8 cellular contexts compared by ENCODE assay signal in genomic region chr2:70301344-70302194, GRCh38. TPM values are rescaled to one million over a fixed set of nuclear protein-coding genes. Genes with fewer than 3 reads are reported as not detected.
DNase-seq lines count a peak whose midpoint lies in the region; ATAC-seq and TF ChIP-seq lines count a peak whose summit lies in the region.

Gene FAM136A, minus strand, starts transcription at chr2:70302067. Its CDS starts 56 bp downstream, at chr2:70302011.

- POLR2A ChIA-PET in activated CD4-positive, alpha-beta memory T cell treated with anti-CD3 and anti-CD28 coated beads, Interleukin-2, amount 10 ng/mL, durations not matched to agents 7 days and 5 days (lab: Charles Lee), result interaction anchor here (0.8 to 5.1 kb wide), 5 partner anchors 8 to 389 kb away, joined by 4 to 49 read pairs (median 6); partner anchors contain the start of genes C2orf42, MXD1, PCYOX1 and SNRPG

- peaks cover 2% of the 10 kb centered on the region for H3K27me3 Mint-ChIP-seq in activated CD4-positive, alpha-beta memory T cell treated with anti-CD3 and anti-CD28 coated beads, Interleukin-2, amount 10 ng/mL, durations not matched to agents 7 days and 5 days

- peaks cover 0 to 6% (median 0%) of the 10 kb centered on the region in 11 experiments; a peak in 5 of 22 replicates for H3K9me3 ChIP-seq in BLaER1 treated with 17β-estradiol and CSF1 and Interleukin-3, amounts not matched to agents 10 nM and 100 nM (replicated peaks in 1 of 11)
- H3K9me3 ChIP-seq in ectodermal cell (ENCODE audit: control insufficient read depth, low read length) (no peaks in the 10 kb centered on the region), lung (ENCODE audit: control insufficient read depth in 2 of 2, insufficient read depth in 1 of 2, low read length in 1 of 2) (no peaks in the 10 kb centered on the region)

- H3K4me1 ChIP-seq in BLaER1 treated with 17β-estradiol and CSF1 and Interleukin-3, amounts not matched to agents 10 nM and 100 nM, result peaks cover 9 to 23% (median 15%) of the 10 kb centered on the region in 10 experiments
- peaks cover 5% of the 10 kb centered on the region for H3K4me1 ChIP-seq in ectodermal cell (ENCODE audit: control insufficient read depth, insufficient read depth, low read length)
- peaks cover 0 to 5% of the 10 kb centered on the region in 2 donors for H3K4me1 ChIP-seq in lung (ENCODE audit: control insufficient read depth in 2 of 2, insufficient read depth in 2 of 2, low read length in 2 of 2)

- H3K27ac ChIP-seq in BLaER1 treated with 17β-estradiol and CSF1 and Interleukin-3, amounts not matched to agents 10 nM and 100 nM, result peak within 1 kb of the TSS; percentile 80 to 94 (median 89)
- peak within 1 kb of the TSS; percentile 86 for H3K27ac ChIP-seq in ectodermal cell (ENCODE audit: insufficient read depth, low read depth, low read length, poor library complexity, severe bottlenecking)
- H3K27ac ChIP-seq in lung (ENCODE audit: low read depth in 1 of 2, low read length in 1 of 2), result peak within 1 kb of the TSS; percentile 69 to 87

- H3K9ac ChIP-seq in BLaER1 treated with 17β-estradiol and CSF1 and Interleukin-3, amounts not matched to agents 10 nM and 100 nM, result peak within 1 kb of the TSS; percentile 88 to 96 (median 91)

- peaks cover 39 to 45% (median 42%) of the 10 kb centered on the region in 11 experiments for H3K36me3 ChIP-seq in BLaER1 treated with 17β-estradiol and CSF1 and Interleukin-3, amounts not matched to agents 10 nM and 100 nM
- H3K36me3 ChIP-seq in ectodermal cell (ENCODE audit: control insufficient read depth, insufficient read depth, low read length) (peaks cover 18% of the 10 kb centered on the region), lung (ENCODE audit: control insufficient read depth in 2 of 2, insufficient read depth in 2 of 2, low read length in 2 of 2) (peaks cover 0 to 9% of the 10 kb centered on the region in 2 donors)

- peak within 1 kb of the TSS; percentile 93 for H3K4me3 Mint-ChIP-seq in activated CD4-positive, alpha-beta memory T cell treated with anti-CD3 and anti-CD28 coated beads, Interleukin-2, amount 10 ng/mL, durations not matched to agents 7 days and 5 days

- H3K27me3 ChIP-seq in BLaER1 treated with 17β-estradiol and CSF1 and Interleukin-3, amounts not matched to agents 10 nM and 100 nM, result no peaks in the 10 kb centered on the region
- H3K27me3 ChIP-seq in ectodermal cell (ENCODE audit: control insufficient read depth, insufficient read depth, low read length, poor library complexity, severe bottlenecking) (no peaks in the 10 kb centered on the region), lung (ENCODE audit: control insufficient read depth, insufficient read depth) (no peaks in the 10 kb centered on the region)

- peak within 1 kb of the TSS; percentile 85 to 99 (median 92) for H3K4me3 ChIP-seq in BLaER1 treated with 17β-estradiol and CSF1 and Interleukin-3, amounts not matched to agents 10 nM and 100 nM
- peak within 1 kb of the TSS; percentile 80 for H3K4me3 ChIP-seq in ectodermal cell (ENCODE audit: insufficient read depth, low read depth, low read length)
- H3K4me3 ChIP-seq in lung, result peak within 1 kb of the TSS; percentile 81

- CTCF ChIA-PET in activated CD4-positive, alpha-beta memory T cell treated with anti-CD3 and anti-CD28 coated beads, Interleukin-2, amount 10 ng/mL, durations not matched to agents 7 days and 5 days (lab: Charles Lee), result interaction anchor here (0.8 to 5.5 kb wide), 15 partner anchors 8 to 388 kb away, joined by 3 to 87 read pairs (median 3); partner anchors contain the start of genes MXD1, PCYOX1 and SNRPG

- peak within 1 kb of the TSS; percentile 91 for H3K27ac Mint-ChIP-seq in activated CD4-positive, alpha-beta memory T cell treated with anti-CD3 and anti-CD28 coated beads, Interleukin-2, amount 10 ng/mL, durations not matched to agents 7 days and 5 days

- peaks cover 42% of the 10 kb centered on the region for H3K4me1 Mint-ChIP-seq in activated CD4-positive, alpha-beta memory T cell treated with anti-CD3 and anti-CD28 coated beads, Interleukin-2, amount 10 ng/mL, durations not matched to agents 7 days and 5 days

- ATAC-seq in HG03442 (IDR thresholded peaks at IDR 0.05; ENCODE audit: unreplicated experiment) (peak; percentile 72), lung (ENCODE audit: insufficient read depth, low FRiP score) (peak; percentile 98)

- no peaks in the 10 kb centered on the region for H3K9me3 Mint-ChIP-seq in activated CD4-positive, alpha-beta memory T cell treated with anti-CD3 and anti-CD28 coated beads, Interleukin-2, amount 10 ng/mL, durations not matched to agents 7 days and 5 days

- TF ChIP-seq CTCF in lung (IDR thresholded peaks at IDR 0.05; ENCODE audit: control extremely low read depth, extremely low read depth), result peak; percentile 93

- DNase-seq in GM19238 (ENCODE audit: insufficient read length, low spot score) (peak; percentile 77), NCI-H774 (lab: John Stamatoyannopoulos, UW) (peak; percentile 82), lung (ENCODE audit: low spot score) (peak; percentile 90)
- peak; percentile 90 for DNase-seq in activated CD4-positive, alpha-beta memory T cell treated with anti-CD3 and anti-CD28 coated beads, Interleukin-2, amount 10 ng/mL, durations not matched to agents 7 days and 5 days
- DNase-seq in stimulated activated CD4-positive, alpha-beta T cell treated with anti-CD3 and anti-CD28 coated beads, TNF-alpha, amount 100 ng/mL, for 24 hours (ENCODE audit: low read depth in 3 of 3), result peak; percentile 72 to 89 (median 84)

- H4K20me1 ChIP-seq in BLaER1 treated with 17β-estradiol and CSF1 and Interleukin-3, amounts not matched to agents 10 nM and 100 nM, result peaks cover 0 to 10% (median 5%) of the 10 kb centered on the region in 11 experiments; a peak in 5 of 22 replicates

- H3K4me2 ChIP-seq in BLaER1 treated with 17β-estradiol and CSF1 and Interleukin-3, amounts not matched to agents 10 nM and 100 nM, result peak within 1 kb of the TSS; percentile 79 to 95 (median 88)

- H3K36me3 Mint-ChIP-seq in activated CD4-positive, alpha-beta memory T cell treated with anti-CD3 and anti-CD28 coated beads, Interleukin-2, amount 10 ng/mL, durations not matched to agents 7 days and 5 days (ENCODE audit: low read depth), result peaks cover 36% of the 10 kb centered on the region

- WGBS in ectodermal cell, 2 experiments, result 0 to 1% methylated on average over 79 of the region's 79 CpGs
- 0% methylated on average over 66 to 79 of the region's 79 CpGs for WGBS in lung, 2 donors

RNA-seq across cellular contexts. Expression of gene FAM136A, which starts in this region (rescaled TPM):
- total RNA-seq in activated CD4-positive, alpha-beta memory T cell treated with anti-CD3 and anti-CD28 coated beads, Interleukin-2, amount 10 ng/mL, durations not matched to agents 7 days and 5 days, result 10 to 100 TPM; 34.1 to 37.4 TPM
- 98.4 TPM for polyA plus RNA-seq in ectodermal cell (2013, experiment 1 of 4)
- polyA plus RNA-seq in ectodermal cell (2013, experiment 2 of 4), result 104 TPM
- polyA plus RNA-seq in ectodermal cell (2013, experiment 3 of 4), result 64.5 TPM
- polyA plus RNA-seq in ectodermal cell (2013, experiment 4 of 4), result 70.1 TPM
- 10 to 100 TPM; 23.7 to 31.7 TPM for total RNA-seq in lung
- 10 to 100 TPM; 28.6 to 37.0 TPM for polyA plus RNA-seq in lung

Comparison
In these comparisons a context has a peak if more than half of its experiments do, and no peak if none do; other contexts are left out.
1. Peak in every context shown above with its lines: DNase-seq, ATAC-seq, H3K4me3 ChIP-seq and H3K27ac ChIP-seq.